1 cellular context compared by ENCODE assay signal in genomic region chr10:91907033-91907594, GRCh38.
TF ChIP-seq lines count a peak whose summit lies in the region.

No MANE protein-coding gene starts in this region.

TF ChIP-seq in H1, 55 proteins besides CTCF, POLR2A, EP300 and RAD21:
- TF ChIP-seq RBBP5 (IDR thresholded peaks at IDR 0.05; ENCODE audit: borderline replicate concordance, low read depth, low read length) (no peak), SRF (IDR thresholded peaks at IDR 0.05; ENCODE audit: low read depth, low read length) (no peak), ATF3 (IDR thresholded peaks at IDR 0.05; ENCODE audit: insufficient read depth, low read depth, low read length) (no peak), GABPA (IDR thresholded peaks at IDR 0.05; ENCODE audit: borderline replicate concordance, insufficient read depth, low read length) (no peak), KDM5A (IDR thresholded peaks at IDR 0.05; ENCODE audit: low read length) (no peak), EGR1 (IDR thresholded peaks at IDR 0.05; ENCODE audit: borderline replicate concordance, low read depth, low read length) (no peak), FOSL1 (IDR thresholded peaks at IDR 0.05; ENCODE audit: insufficient read depth, low read depth, low read length) (no peak), BRCA1 (IDR thresholded peaks at IDR 0.05; ENCODE audit: low read depth, low read length) (no peak), PHF8 (conservative IDR thresholded peaks at IDR 0.05; ENCODE audit: low read depth, low read length) (no peak), MAFK (IDR thresholded peaks at IDR 0.05; ENCODE audit: low read depth, low read length) (no peak), CHD1 (IDR thresholded peaks at IDR 0.05; ENCODE audit: low read depth, low read length) (no peak), CBX5 (IDR thresholded peaks at IDR 0.05; ENCODE audit: low read depth, low read length) (no peak), CREB1 (IDR thresholded peaks at IDR 0.05) (no peak), POU5F1 (IDR thresholded peaks at IDR 0.05; ENCODE audit: low read depth, low read length) (no peak), YY1 (IDR thresholded peaks at IDR 0.05; ENCODE audit: low read depth, low read length) (no peak), RNF2 (IDR thresholded peaks at IDR 0.05; ENCODE audit: borderline replicate concordance, low read depth, low read length, missing control alignments, poor library complexity, severe bottlenecking) (no peak), JUN (IDR thresholded peaks at IDR 0.05; ENCODE audit: low read depth, low read length) (no peak), ZNF274 (IDR thresholded peaks at IDR 0.05; ENCODE audit: borderline replicate concordance, extremely low read depth, low read length) (no peak)
